In the genomic region with DNA sequence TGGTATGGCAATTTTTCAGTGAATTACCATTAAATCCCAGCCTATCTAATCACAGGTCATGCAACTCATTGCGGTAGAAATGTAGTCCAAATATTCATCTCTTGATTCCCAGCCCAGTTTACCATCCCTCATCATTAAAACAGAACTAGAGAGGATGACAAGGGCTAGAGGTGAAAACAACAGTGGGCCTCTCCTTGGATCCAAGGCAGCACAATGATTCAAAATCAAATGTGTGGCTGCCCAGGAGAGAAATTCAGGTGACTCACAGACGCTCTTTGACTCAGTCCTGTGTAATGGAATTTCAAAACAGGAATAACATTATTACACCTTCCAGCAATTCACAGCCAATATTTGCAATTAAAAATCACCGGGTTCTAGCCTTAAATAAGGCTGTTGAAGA, we compare ENCODE assay signal across 16 cellular contexts.
DNase-seq lines count a peak whose midpoint lies in the region; ATAC-seq and TF ChIP-seq lines count a peak whose summit lies in the region.
"Had no signal": no experiment of that assay in that cellular context is flagged by ENCODE, and none has a peak within 500 bp of the region (broad histone marks: within the 10 kb centered on the region; RNA-seq: fewer than 3 reads in every experiment).

No MANE protein-coding gene starts in this region.

- H3K27me3 ChIP-seq in breast epithelium (no peaks in the 10 kb centered on the region), left lung (no peaks in the 10 kb centered on the region)
- H3K27me3 ChIP-seq: BE2C, gastroesophageal sphincter had no signal

- H3K4me3 ChIP-seq in breast epithelium: no peak overlapping the region
- no peak overlapping the region for H3K4me3 ChIP-seq in left lung
- H3K4me3 ChIP-seq: gastroesophageal sphincter, lung had no signal

- DNase-seq in AG08395 (ENCODE audit: low spot score) (peak; percentile 26), HS-5 (ENCODE audit: low read depth) (peak; percentile 28), breast epithelium (ENCODE audit: low spot score in 2 of 2) (no peak), left lung (no peak), AML-193 (lab: John Stamatoyannopoulos, UW) (no peak), left lobe of liver (ENCODE audit: low spot score) (no peak), hepatic stellate cell (ENCODE audit: low spot score) (no peak)
- DNase-seq: activated CD4-positive, alpha-beta T cell treated with anti-CD3 and anti-CD28 coated beads, Interleukin-2, amount 50 U/mL, for 1 hour; activated effector memory CD4-positive, alpha-beta T cell treated with Interleukin-2 at 50 U/mL for 16 hours; BE2C; DMS79 treated with DMSO at 0.1 percent for 48 hours; stimulated activated CD8-positive, alpha-beta memory T cell treated with anti-CD3 and anti-CD28 coated beads, Interleukin-4, amount 100 ng/mL, for 48 hours; T-helper 1 cell had no signal

- intact Hi-C loops in breast epithelium (cut with DNase I; ENCODE audit: low total_unique reads): no loop called here
- intact Hi-C loops in left lung (cut with DNase I): no loop called here

- H3K27ac ChIP-seq in breast epithelium (peak overlapping the region; percentile 5 to 19), left lung (no peak overlapping the region)
- H3K27ac ChIP-seq: gastroesophageal sphincter had no signal

- ATAC-seq in left lung (peak; percentile 14), left lobe of liver (no peak), HG03025 (IDR thresholded peaks at IDR 0.05; ENCODE audit: low FRiP score, unreplicated experiment) (no peak)
- ATAC-seq: gastroesophageal sphincter had no signal

- H3K9me3 ChIP-seq in breast epithelium: no peaks in the 10 kb centered on the region
- H3K9me3 ChIP-seq in left lung: no peaks in the 10 kb centered on the region
- H3K9me3 ChIP-seq: BE2C, gastroesophageal sphincter had no signal

- TF ChIP-seq POLR2A in breast epithelium (IDR thresholded peaks at IDR 0.05): no peak

- H3K36me3 ChIP-seq in breast epithelium (no peaks in the 10 kb centered on the region), left lung (no peaks in the 10 kb centered on the region)
- H3K36me3 ChIP-seq: BE2C, gastroesophageal sphincter had no signal

- no peak for TF ChIP-seq CTCF in breast epithelium (IDR thresholded peaks at IDR 0.05)
- TF ChIP-seq CTCF in left lung (IDR thresholded peaks at IDR 0.05): no peak

- no peaks in the 10 kb centered on the region for H3K4me1 ChIP-seq in breast epithelium
- no peaks in the 10 kb centered on the region for H3K4me1 ChIP-seq in left lung

Comparison
In these comparisons a context has a peak if more than half of its experiments do, and no peak if none do; other contexts are left out.
1. DNase-seq: peak in AG08395 (single experiment) and HS-5 (single experiment); none in breast epithelium (0 of 2), left lung (0 of 2), AML-193 (0 of 2), left lobe of liver (single experiment) and hepatic stellate cell (single experiment).
2. H3K27ac ChIP-seq: peak in breast epithelium (2 of 2); none in left lung (0 of 2).